11 cellular contexts compared by ENCODE assay signal in the genomic region with DNA sequence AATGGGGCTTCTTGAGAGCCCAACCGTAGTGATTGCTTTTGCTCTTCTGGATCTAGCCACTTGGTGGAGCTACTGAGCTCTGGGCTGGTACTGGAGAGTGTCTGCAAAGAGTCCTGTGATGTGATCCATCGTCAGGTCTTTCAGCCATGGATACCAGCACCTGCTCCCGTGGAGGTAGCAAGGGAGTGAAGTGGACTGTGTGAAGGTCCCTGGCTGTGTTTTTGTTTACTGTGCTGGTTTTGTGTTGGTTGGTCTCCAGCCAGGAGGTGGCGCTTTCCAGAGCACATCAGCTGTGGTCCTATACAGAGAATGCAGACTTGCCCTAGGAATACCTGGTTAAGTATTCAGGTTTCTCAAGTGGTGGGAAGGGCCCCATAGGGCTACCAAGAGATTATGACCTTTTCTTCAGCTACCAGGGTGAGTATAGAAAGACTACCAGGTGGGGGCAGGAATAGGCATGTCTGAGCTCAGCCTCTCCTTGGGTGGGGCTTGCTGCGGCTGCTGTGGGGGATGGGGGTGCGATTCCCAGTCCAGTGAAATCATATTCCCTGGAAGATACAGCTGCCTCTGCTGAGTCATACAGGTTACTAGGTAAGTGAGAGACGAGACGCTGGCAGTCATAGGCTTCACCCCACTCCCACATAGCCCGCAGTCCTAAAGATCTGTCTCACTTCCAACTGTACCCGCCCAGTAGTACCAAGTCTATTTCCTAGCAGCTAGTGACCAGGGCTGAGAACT.
DNase-seq lines count a peak whose midpoint lies in the region; ATAC-seq and TF ChIP-seq lines count a peak whose summit lies in the region.
"Had no signal": no experiment of that assay in that cellular context is flagged by ENCODE, and none has a peak within 500 bp of the region (broad histone marks: within the 10 kb centered on the region; RNA-seq: fewer than 3 reads in every experiment).

No MANE protein-coding gene starts in this region.

- H3K9me2 ChIP-seq in OCI-LY7 (ENCODE audit: insufficient read depth, low read length), result no peaks in the 10 kb centered on the region

- no peak overlapping the region for H3K27ac Mint-ChIP-seq in nephron progenitor cell
- H3K27ac Mint-ChIP-seq: activated CD4-positive, alpha-beta T cell treated with anti-CD3 and anti-CD28 coated beads, Interleukin-2, amount 10 ng/mL, durations not matched to agents 7 days and 5 days; dendritic cell treated with granulocyte-macrophage colony-stimulating factor and Interleukin-4, amounts not matched to agents 40 ng/mL and 50 ng/mL, for 4 days had no signal

- H3K4me3 ChIP-seq in heart right ventricle (no peak overlapping the region), OCI-LY7 (ENCODE audit: low read depth, low read length, poor library complexity, severe bottlenecking) (no peak overlapping the region), epithelial cell of proximal tubule (ENCODE audit: low read depth, low read length) (no peak overlapping the region)
- H3K4me3 ChIP-seq: SJSA1 had no signal

- no peak overlapping the region for H3K4me3 Mint-ChIP-seq in nephron progenitor cell
- H3K4me3 Mint-ChIP-seq: activated CD4-positive, alpha-beta T cell treated with anti-CD3 and anti-CD28 coated beads, Interleukin-2, amount 10 ng/mL, durations not matched to agents 7 days and 5 days; dendritic cell treated with granulocyte-macrophage colony-stimulating factor and Interleukin-4, amounts not matched to agents 40 ng/mL and 50 ng/mL, for 4 days had no signal

- H4K20me1 ChIP-seq in OCI-LY7 (ENCODE audit: insufficient read depth, low read length), result no peaks in the 10 kb centered on the region

- H3K27me3 ChIP-seq in heart right ventricle, result no peaks in the 10 kb centered on the region
- H3K27me3 ChIP-seq: SJSA1 had no signal

- H3K27me3 Mint-ChIP-seq in nephron progenitor cell (ENCODE audit: low read depth, poor library complexity), result no peaks in the 10 kb centered on the region
- H3K27me3 Mint-ChIP-seq: activated CD4-positive, alpha-beta T cell treated with anti-CD3 and anti-CD28 coated beads, Interleukin-2, amount 10 ng/mL, durations not matched to agents 7 days and 5 days; dendritic cell treated with granulocyte-macrophage colony-stimulating factor and Interleukin-4, amounts not matched to agents 40 ng/mL and 50 ng/mL, for 4 days had no signal

- TF ChIP-seq CTCF in heart right ventricle (IDR thresholded peaks at IDR 0.05) (peak in 5 of 9 donors; percentile 12 to 27 (median 17)), OCI-LY7 (conservative IDR thresholded peaks at IDR 0.05; ENCODE audit: low read length) (peak; percentile 71), epithelial cell of proximal tubule (conservative IDR thresholded peaks at IDR 0.05; ENCODE audit: low read depth, low read length) (peak; percentile 60), nephron progenitor cell (IDR thresholded peaks at IDR 0.05) (no peak)

- CTCF ChIA-PET in OCI-LY7 (lab: Charles Lee; ENCODE audit: unreplicated experiment), result interaction anchor here (0.6 kb wide), 1 partner anchor 73 kb away, joined by 3 read pairs; no protein-coding TSS in a partner anchor

- intact Hi-C loops in heart right ventricle (cut with DNase I), result no loop called here
- intact Hi-C loops in Right ventricle myocardium inferior (cut with DNase I), result no loop called here
- intact Hi-C loops in OCI-LY7 (cut with micrococcal nuclease; ENCODE audit: unreplicated experiment), result loop anchor here (5.0 kb wide), 1 partner anchor 875 kb away; no protein-coding TSS in a partner anchor

- H3K4me1 Mint-ChIP-seq in nephron progenitor cell, result no peaks in the 10 kb centered on the region
- H3K4me1 Mint-ChIP-seq: activated CD4-positive, alpha-beta T cell treated with anti-CD3 and anti-CD28 coated beads, Interleukin-2, amount 10 ng/mL, durations not matched to agents 7 days and 5 days had no signal

- H3K4me1 ChIP-seq in heart right ventricle (no peaks in the 10 kb centered on the region), OCI-LY7 (ENCODE audit: insufficient read depth, low read length, poor library complexity, severe bottlenecking) (no peaks in the 10 kb centered on the region)
- H3K4me1 ChIP-seq: SJSA1 had no signal

- no peak overlapping the region for H3K4me2 ChIP-seq in OCI-LY7 (ENCODE audit: low read length)

- H3K36me3 ChIP-seq in heart right ventricle (no peaks in the 10 kb centered on the region), OCI-LY7 (ENCODE audit: insufficient read depth, low read length) (no peaks in the 10 kb centered on the region)
- H3K36me3 ChIP-seq: SJSA1 had no signal

- no peak overlapping the region for H3K27ac ChIP-seq in heart right ventricle
- no peak overlapping the region for H3K27ac ChIP-seq in OCI-LY7 (ENCODE audit: low read depth, low read length, poor library complexity, severe bottlenecking)
- H3K27ac ChIP-seq: SJSA1 had no signal

- no TSS peak for BruUV-seq in OCI-LY7 (replicated peaks; lab: Mats Ljungman, UMichigan)

- H3K79me2 ChIP-seq in OCI-LY7 (ENCODE audit: insufficient read depth, low read depth, low read length), result no peaks in the 10 kb centered on the region

- DNase-seq in heart right ventricle (no peak), Right ventricle myocardium inferior (ENCODE audit: missing footprints) (no peak), OCI-LY7 (ENCODE audit: low spot score) (no peak), epithelial cell of proximal tubule (ENCODE audit: low read depth) (no peak), nephron progenitor cell (no peak)
- DNase-seq in activated T-cell treated with anti-CD3 and anti-CD28 coated beads, Interleukin-2, amount 50 U/mL, for 48 hours, result no peak
- DNase-seq: activated CD4-positive, alpha-beta T cell treated with anti-CD3 and anti-CD28 coated beads, Interleukin-2, amount 10 ng/mL, durations not matched to agents 7 days and 5 days had no signal

- peaks cover 47% of the 10 kb centered on the region for H3K9me3 Mint-ChIP-seq in nephron progenitor cell

- no peaks in the 10 kb centered on the region for H3K36me3 Mint-ChIP-seq in nephron progenitor cell (ENCODE audit: low read depth)

- ATAC-seq in heart right ventricle (no peak), Right ventricle myocardium inferior (no peak), HG03039 (IDR thresholded peaks at IDR 0.05; ENCODE audit: unreplicated experiment) (no peak), HG03175 (IDR thresholded peaks at IDR 0.05; ENCODE audit: unreplicated experiment) (no peak)

- 87% methylated on average over 10 of the region's 10 CpGs for WGBS in heart right ventricle, 2 donors

- H3K9me3 ChIP-seq in heart right ventricle, result peaks cover 0 to 51% (median 0%) of the 10 kb centered on the region in 11 donors
- no peaks in the 10 kb centered on the region for H3K9me3 ChIP-seq in OCI-LY7 (ENCODE audit: low read length)
- H3K9me3 ChIP-seq: SJSA1 had no signal

- H2AFZ ChIP-seq in OCI-LY7 (ENCODE audit: low read length), result no peak overlapping the region

- POLR2A ChIA-PET in OCI-LY7 (lab: Charles Lee), result interaction anchor here (0.6 kb wide), 1 partner anchor 583 kb away, joined by 3 read pairs; no protein-coding TSS in a partner anchor
